1 cellular context compared by ENCODE assay signal in the genomic region with DNA sequence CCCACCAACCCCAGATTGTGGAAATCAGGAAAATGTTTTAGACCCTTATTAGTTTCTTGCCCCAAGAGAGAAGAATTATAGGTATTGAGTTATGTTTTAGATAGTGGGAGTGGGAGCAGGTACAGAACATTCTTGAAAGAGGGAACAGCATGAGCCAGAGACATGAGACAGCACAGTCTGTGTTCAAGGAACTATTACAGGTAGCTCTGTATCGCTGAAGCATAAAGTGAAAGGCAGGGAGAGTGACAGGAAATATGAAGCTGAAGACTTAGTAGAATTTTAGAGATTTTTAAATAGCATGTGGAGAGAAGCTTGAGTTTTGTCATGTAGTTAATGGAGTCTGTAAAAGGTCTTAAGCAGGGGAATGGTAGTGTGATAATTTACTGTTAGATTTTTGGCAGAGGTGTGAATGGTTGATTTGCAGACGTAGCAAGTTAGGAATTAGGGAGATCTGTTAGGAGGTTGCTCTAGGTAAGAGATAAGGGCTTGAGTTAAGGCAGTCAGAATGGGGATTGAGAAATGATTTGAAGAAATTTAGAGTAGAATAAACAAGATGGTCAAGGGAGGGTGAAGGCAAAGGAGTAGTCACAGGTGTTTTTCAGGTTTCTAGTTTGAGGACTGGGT.
TF ChIP-seq lines count a peak whose summit lies in the region.

No MANE protein-coding gene starts in this region.

TF ChIP-seq in GM23338, 12 proteins besides CTCF, POLR2A, EP300 and RAD21 (continued from another document):
- TF ChIP-seq, protein P1, sequence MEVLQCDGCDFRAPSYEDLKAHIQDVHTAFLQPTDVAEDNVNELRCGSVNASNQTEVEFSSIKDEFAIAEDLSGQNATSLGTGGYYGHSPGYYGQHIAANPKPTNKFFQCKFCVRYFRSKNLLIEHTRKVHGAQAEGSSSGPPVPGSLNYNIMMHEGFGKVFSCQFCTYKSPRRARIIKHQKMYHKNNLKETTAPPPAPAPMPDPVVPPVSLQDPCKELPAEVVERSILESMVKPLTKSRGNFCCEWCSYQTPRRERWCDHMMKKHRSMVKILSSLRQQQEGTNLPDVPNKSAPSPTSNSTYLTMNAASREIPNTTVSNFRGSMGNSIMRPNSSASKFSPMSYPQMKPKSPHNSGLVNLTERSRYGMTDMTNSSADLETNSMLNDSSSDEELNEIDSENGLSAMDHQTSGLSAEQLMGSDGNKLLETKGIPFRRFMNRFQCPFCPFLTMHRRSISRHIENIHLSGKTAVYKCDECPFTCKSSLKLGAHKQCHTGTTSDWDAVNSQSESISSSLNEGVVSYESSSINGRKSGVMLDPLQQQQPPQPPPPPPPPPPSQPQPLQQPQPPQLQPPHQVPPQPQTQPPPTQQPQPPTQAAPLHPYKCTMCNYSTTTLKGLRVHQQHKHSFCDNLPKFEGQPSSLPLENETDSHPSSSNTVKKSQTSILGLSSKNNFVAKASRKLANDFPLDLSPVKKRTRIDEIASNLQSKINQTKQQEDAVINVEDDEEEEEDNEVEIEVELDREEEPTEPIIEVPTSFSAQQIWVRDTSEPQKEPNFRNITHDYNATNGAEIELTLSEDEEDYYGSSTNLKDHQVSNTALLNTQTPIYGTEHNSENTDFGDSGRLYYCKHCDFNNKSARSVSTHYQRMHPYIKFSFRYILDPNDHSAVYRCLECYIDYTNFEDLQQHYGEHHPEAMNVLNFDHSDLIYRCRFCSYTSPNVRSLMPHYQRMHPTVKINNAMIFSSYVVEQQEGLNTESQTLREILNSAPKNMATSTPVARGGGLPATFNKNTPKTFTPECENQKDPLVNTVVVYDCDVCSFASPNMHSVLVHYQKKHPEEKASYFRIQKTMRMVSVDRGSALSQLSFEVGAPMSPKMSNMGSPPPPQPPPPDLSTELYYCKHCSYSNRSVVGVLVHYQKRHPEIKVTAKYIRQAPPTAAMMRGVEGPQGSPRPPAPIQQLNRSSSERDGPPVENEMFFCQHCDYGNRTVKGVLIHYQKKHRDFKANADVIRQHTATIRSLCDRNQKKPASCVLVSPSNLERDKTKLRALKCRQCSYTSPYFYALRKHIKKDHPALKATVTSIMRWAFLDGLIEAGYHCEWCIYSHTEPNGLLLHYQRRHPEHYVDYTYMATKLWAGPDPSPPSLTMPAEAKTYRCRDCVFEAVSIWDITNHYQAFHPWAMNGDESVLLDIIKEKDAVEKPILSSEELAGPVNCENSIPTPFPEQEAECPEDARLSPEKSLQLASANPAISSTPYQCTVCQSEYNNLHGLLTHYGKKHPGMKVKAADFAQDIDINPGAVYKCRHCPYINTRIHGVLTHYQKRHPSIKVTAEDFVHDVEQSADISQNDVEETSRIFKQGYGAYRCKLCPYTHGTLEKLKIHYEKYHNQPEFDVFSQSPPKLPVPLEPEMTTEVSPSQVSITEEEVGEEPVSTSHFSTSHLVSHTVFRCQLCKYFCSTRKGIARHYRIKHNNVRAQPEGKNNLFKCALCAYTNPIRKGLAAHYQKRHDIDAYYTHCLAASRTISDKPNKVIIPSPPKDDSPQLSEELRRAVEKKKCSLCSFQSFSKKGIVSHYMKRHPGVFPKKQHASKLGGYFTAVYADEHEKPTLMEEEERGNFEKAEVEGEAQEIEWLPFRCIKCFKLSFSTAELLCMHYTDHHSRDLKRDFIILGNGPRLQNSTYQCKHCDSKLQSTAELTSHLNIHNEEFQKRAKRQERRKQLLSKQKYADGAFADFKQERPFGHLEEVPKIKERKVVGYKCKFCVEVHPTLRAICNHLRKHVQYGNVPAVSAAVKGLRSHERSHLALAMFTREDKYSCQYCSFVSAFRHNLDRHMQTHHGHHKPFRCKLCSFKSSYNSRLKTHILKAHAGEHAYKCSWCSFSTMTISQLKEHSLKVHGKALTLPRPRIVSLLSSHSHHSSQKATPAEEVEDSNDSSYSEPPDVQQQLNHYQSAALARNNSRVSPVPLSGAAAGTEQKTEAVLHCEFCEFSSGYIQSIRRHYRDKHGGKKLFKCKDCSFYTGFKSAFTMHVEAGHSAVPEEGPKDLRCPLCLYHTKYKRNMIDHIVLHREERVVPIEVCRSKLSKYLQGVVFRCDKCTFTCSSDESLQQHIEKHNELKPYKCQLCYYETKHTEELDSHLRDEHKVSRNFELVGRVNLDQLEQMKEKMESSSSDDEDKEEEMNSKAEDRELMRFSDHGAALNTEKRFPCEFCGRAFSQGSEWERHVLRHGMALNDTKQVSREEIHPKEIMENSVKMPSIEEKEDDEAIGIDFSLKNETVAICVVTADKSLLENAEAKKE (CRISPR knock-in tag; IDR thresholded peaks at IDR 0.05) = no peak
- TF ChIP-seq STAT1 (IDR thresholded peaks at IDR 0.05; ENCODE audit: unreplicated experiment) (no peak), EZH2phosphoT487 (IDR thresholded peaks at IDR 0.05; ENCODE audit: unreplicated experiment) (no peak), ZNF114 (CRISPR knock-in tag; IDR thresholded peaks at IDR 0.05) (no peak), CREB1 (CRISPR knock-in tag; IDR thresholded peaks at IDR 0.05; ENCODE audit: low read depth) (no peak), NANOG (IDR thresholded peaks at IDR 0.05; ENCODE audit: borderline replicate concordance) (no peak)
